ENCODE assay signal across 8 cellular contexts in genomic region chr3:158434412-158435038, GRCh38.
DNase-seq lines count a peak whose midpoint lies in the region; TF ChIP-seq lines count a peak whose summit lies in the region.

No MANE protein-coding gene starts in this region.

- POLR2A ChIA-PET in MCF 10A (lab: Yijun Ruan, JAX): interaction anchor here (0.7 to 1.0 kb wide), 3 partner anchors 17 to 816 kb away, joined by 3 to 4 read pairs (median 3); no protein-coding TSS in a partner anchor

- H4K91ac ChIP-seq in H9 (ENCODE audit: insufficient read length, low read depth, low read length): no peak overlapping the region

- intact Hi-C loops in MCF 10A (cut with micrococcal nuclease): loop anchor here (1.0 to 10.0 kb wide), 8 partner anchors 98 to 902 kb away; partner anchors contain the start of gene RSRC1

- no peaks in the 10 kb centered on the region for H4K20me1 ChIP-seq in H9 (ENCODE audit: control insufficient read depth, insufficient read depth, insufficient read length)

- H3K9ac ChIP-seq in H9 (ENCODE audit: extremely low read depth, insufficient read length, low read length): no peak overlapping the region

- H3K4me1 Mint-ChIP-seq in H9 (no peaks in the 10 kb centered on the region), MCF 10A (ENCODE audit: insufficient read depth, unreplicated experiment) (no peaks in the 10 kb centered on the region)

- no peak overlapping the region for H3K4ac ChIP-seq in H9 (ENCODE audit: low read depth, low read length)

- H3K27me3 ChIP-seq in H9 (ENCODE audit: insufficient read depth, low read length) (no peaks in the 10 kb centered on the region), SJCRH30 (no peaks in the 10 kb centered on the region)

- H3K18ac ChIP-seq in H9 (ENCODE audit: insufficient read length, low read depth, low read length): no peak overlapping the region

- no peak overlapping the region for H3K4me2 ChIP-seq in H9 (ENCODE audit: insufficient read depth, insufficient read length, low read length)

- H2BK12ac ChIP-seq in H9 (ENCODE audit: insufficient read length, low read depth, low read length): no peak overlapping the region

- H3K27ac Mint-ChIP-seq in H9 (no peak overlapping the region), MCF 10A (ENCODE audit: low read depth, unreplicated experiment) (no peak overlapping the region)

- no peaks in the 10 kb centered on the region for H3K79me1 ChIP-seq in H9 (ENCODE audit: insufficient read depth, low read depth, low read length, poor library complexity, severe bottlenecking)

- H3K9me3 Mint-ChIP-seq in H9: no peaks in the 10 kb centered on the region; a peak in 1 of 5 replicates
- no peaks in the 10 kb centered on the region for H3K9me3 Mint-ChIP-seq in MCF 10A (ENCODE audit: unreplicated experiment)

- TF ChIP-seq CTCF in H9 (conservative IDR thresholded peaks at IDR 0.05): peak; percentile 84
- peak; percentile 83 for TF ChIP-seq CTCF in LNCaP clone FGC (IDR thresholded peaks at IDR 0.05; ENCODE audit: control insufficient read depth, extremely low read depth, insufficient read depth)
- peak; percentile 69 for TF ChIP-seq CTCF in MCF 10A (IDR thresholded peaks at IDR 0.05; ENCODE audit: unreplicated experiment)

- H2AK5ac ChIP-seq in H9 (ENCODE audit: insufficient read length, low read length): no peak overlapping the region

- H3K23ac ChIP-seq in H9 (ENCODE audit: insufficient read length, low read depth, low read length): no peak overlapping the region

- H3K4me3 Mint-ChIP-seq in H9: no peak overlapping the region
- H3K4me3 Mint-ChIP-seq in MCF 10A (ENCODE audit: unreplicated experiment): no peak overlapping the region

- no peak overlapping the region for H4K8ac ChIP-seq in H9 (replicated peaks; ENCODE audit: insufficient read length, low read depth, low read length)

- CTCF ChIA-PET in MCF 10A (lab: Yijun Ruan, JAX): interaction anchor here (0.6 to 6.4 kb wide), 39 partner anchors 9 to 905 kb away, joined by 3 to 69 read pairs (median 4); no protein-coding TSS in a partner anchor

- no peaks in the 10 kb centered on the region for H3K36me3 ChIP-seq in SJCRH30

- H3K9me3 ChIP-seq in H9 (ENCODE audit: control insufficient read depth, low read depth, low read length): no peaks in the 10 kb centered on the region
- no peaks in the 10 kb centered on the region for H3K9me3 ChIP-seq in SJCRH30 (replicated peaks)

- no peak overlapping the region for H3K14ac ChIP-seq in H9 (ENCODE audit: insufficient read depth, low read length)

- H3K27me3 Mint-ChIP-seq in H9 (ENCODE audit: low read depth): no peaks in the 10 kb centered on the region
- H3K27me3 Mint-ChIP-seq in MCF 10A (ENCODE audit: insufficient read depth, unreplicated experiment): no peaks in the 10 kb centered on the region

- no CpG with 5 or more reads among the region's 4 CpGs for WGBS in H9 (ENCODE audit: extremely low coverage, insufficient read length, low lambda C conversion rate)

- no peak overlapping the region for H2BK5ac ChIP-seq in H9 (ENCODE audit: insufficient read length, low read length)

- no peak overlapping the region for H3K27ac ChIP-seq in H9 (ENCODE audit: insufficient read length, low read depth, low read length)
- no peak overlapping the region for H3K27ac ChIP-seq in SJCRH30

- H2BK120ac ChIP-seq in H9 (ENCODE audit: low read depth, low read length, poor library complexity, severe bottlenecking): no peak overlapping the region

- peak; percentile 14 for DNase-seq in NK-92 treated with Interleukin-12 subunit alpha and Interleukin-12 subunit beta, amount 100 ng/mL, for 24 hours (lab: John Stamatoyannopoulos, UW)
- DNase-seq in NK-92 (lab: John Stamatoyannopoulos, UW; ENCODE audit: unreplicated experiment) (no peak), H9 (peak; percentile 45), LNCaP clone FGC (ENCODE audit: low read depth) (peak; percentile 51), SJCRH30 (peak; percentile 41 to 78), MCF 10A (ENCODE audit: unreplicated experiment) (peak; percentile 79), iris pigment epithelial cell (ENCODE audit: low read depth) (peak; percentile 67)
- DNase-seq in stimulated activated CD4-positive, alpha-beta T cell treated with anti-CD3 and anti-CD28 coated beads, Interleukin-1b, Interleukin-23, amount 100 ng/mL, for 48 hours: peak; percentile 13

- no peak overlapping the region for H4K5ac ChIP-seq in H9 (ENCODE audit: insufficient read length, low read depth, low read length)

- no peaks in the 10 kb centered on the region for H3K79me2 ChIP-seq in H9 (ENCODE audit: insufficient read depth, low read length)

- H3K36me3 Mint-ChIP-seq in H9 (ENCODE audit: insufficient read depth in 1 of 3, low read depth in 3 of 3) (no peaks in the 10 kb centered on the region), MCF 10A (ENCODE audit: insufficient read depth, unreplicated experiment) (no peaks in the 10 kb centered on the region)

- no TSS peak for BruUV-seq in MCF 10A (replicated peaks; lab: Mats Ljungman, UMichigan)

- no peaks in the 10 kb centered on the region for H3K23me2 ChIP-seq in H9 (ENCODE audit: insufficient read length, low read depth, low read length, poor library complexity, severe bottlenecking)

- H3K4me3 ChIP-seq in LNCaP clone FGC (ENCODE audit: low read depth, low read length) (no peak overlapping the region), SJCRH30 (no peak overlapping the region)

- H2BK15ac ChIP-seq in H9 (ENCODE audit: low read depth, low read length): no peak overlapping the region

- no peak overlapping the region for H2BK20ac ChIP-seq in H9 (ENCODE audit: low read depth, low read length, poor library complexity, severe bottlenecking)

- H3K4me1 ChIP-seq in H9 (ENCODE audit: insufficient read depth, low read length) (no peaks in the 10 kb centered on the region), SJCRH30 (peaks cover 7% of the 10 kb centered on the region; the same call in 1 of the 2 replicates)

- H3T11ph ChIP-seq in H9 (ENCODE audit: low read length): no peak overlapping the region

- H3K56ac ChIP-seq in H9 (ENCODE audit: insufficient read length, low read depth, low read length): no peak overlapping the region

- no peak overlapping the region for H2AFZ ChIP-seq in H9 (ENCODE audit: low read length)
